In the genomic region with DNA sequence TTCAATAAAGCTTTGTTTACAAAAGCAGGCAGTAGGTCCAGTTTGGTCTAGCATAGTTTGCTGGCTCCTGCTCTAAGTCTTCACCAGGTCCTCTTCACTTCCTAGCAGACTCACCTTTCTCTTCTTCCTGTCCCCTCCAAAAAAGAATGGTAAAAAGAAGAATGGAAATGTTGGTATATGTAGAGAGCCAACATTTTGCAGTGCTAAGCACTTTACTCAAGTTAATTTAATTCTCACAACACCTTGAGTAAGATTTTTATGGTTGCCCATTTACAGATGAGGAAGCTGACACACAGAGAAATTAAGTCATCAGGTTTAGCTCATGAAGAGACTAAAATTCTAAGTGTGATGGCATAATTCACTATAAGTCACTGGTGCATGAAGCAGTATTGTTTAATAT, we compare ENCODE assay signal across 24 cellular contexts.
"Had no signal": no experiment of that assay in that cellular context is flagged by ENCODE, and none has a peak within 500 bp of the region (broad histone marks: within the 10 kb centered on the region; RNA-seq: fewer than 3 reads in every experiment).

No MANE protein-coding gene starts in this region.

- H3K4me1 ChIP-seq: left ventricle myocardium inferior, right atrium auricular region, suprapubic skin, upper lobe of right lung had no signal

- ATAC-seq: natural killer cell; sciatic nerve; stimulated activated naive B cell treated with anti-CD40 and anti-IgM and Interleukin-4, amounts not matched to agents 10 μg/mL and 1 μg/mL and 100 μg/mL, for 72 hours; stimulated activated naive CD8-positive, alpha-beta T cell treated with anti-CD3 and anti-CD28 coated beads, Interleukin-15, Interleukin-2, amounts not matched to agents 100 U/mL and 50 U/mL, for 24 hours; upper lobe of right lung had no signal

- DNase-seq: hippocampal formation; kidney; left ventricle myocardium inferior; mesendoderm; naive B cell; natural killer cell; nephron progenitor cell; ovary; stimulated activated CD4-positive, alpha-beta T cell treated with anti-CD3 and anti-CD28 coated beads, Interleukin-12 subunit alpha, Interleukin-12 subunit beta, amount 100 ng/mL, for 4 hours; stimulated activated CD4-positive, alpha-beta T cell treated with anti-CD3 and anti-CD28 coated beads, Interleukin-15, amount 100 ng/mL, for 24 hours; stimulated activated CD4-positive, alpha-beta T cell treated with anti-CD3 and anti-CD28 coated beads, Interleukin-2, amount 100 ng/mL, for 24 hours; stimulated activated CD4-positive, alpha-beta T cell treated with anti-CD3 and anti-CD28 coated beads, Interleukin-4, amount 100 ng/mL, for 1 hour; stimulated activated naive B cell treated with anti-CD40 and anti-IgM and Interleukin-4, amounts not matched to agents 10 μg/mL and 1 μg/mL and 100 μg/mL, for 72 hours; stimulated activated naive CD8-positive, alpha-beta T cell treated with anti-CD3 and anti-CD28 coated beads, Interleukin-15, Interleukin-2, amounts not matched to agents 100 U/mL and 50 U/mL, for 24 hours; stomach; tibial artery; upper lobe of right lung had no signal

- H3K27ac ChIP-seq: left ventricle myocardium inferior, ovary, right atrium auricular region, skin epidermis, stomach, suprapubic skin, thoracic aorta, tibial artery, upper lobe of right lung had no signal

- H3K4me3 ChIP-seq: left ventricle myocardium inferior, lung, ovary, right atrium auricular region, skin epidermis, stomach, suprapubic skin, thoracic aorta, tibial artery, upper lobe of right lung had no signal

- H3K27me3 ChIP-seq: ovary, right atrium auricular region, stomach, suprapubic skin, tibial artery, upper lobe of right lung had no signal

- FAIRE-seq: kidney, urothelium cell line had no signal

- H3K9me3 ChIP-seq: left ventricle myocardium inferior, ovary, right atrium auricular region, stomach, suprapubic skin, thoracic aorta, tibial artery, upper lobe of right lung had no signal

- H3K36me3 ChIP-seq: left ventricle myocardium inferior, ovary, right atrium auricular region, stomach, suprapubic skin, thoracic aorta, tibial artery, upper lobe of right lung had no signal
